22 cellular contexts compared by ENCODE assay signal in the genomic region with DNA sequence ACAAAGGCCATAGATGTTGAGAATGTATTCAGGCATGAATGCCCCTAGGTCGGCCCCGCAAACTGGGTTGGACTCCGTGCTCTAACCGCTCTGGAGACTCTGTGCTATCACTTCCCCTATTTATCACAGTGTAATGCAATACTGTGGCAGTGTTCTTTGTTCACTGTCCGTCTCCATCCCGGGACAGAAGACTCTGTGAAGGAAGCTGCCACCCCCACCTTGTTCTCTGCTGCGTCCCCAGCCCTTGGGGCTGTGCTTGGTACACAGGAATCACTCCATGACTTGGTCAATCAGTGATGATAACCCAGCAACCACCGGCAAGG. TPM values are rescaled to one million over a fixed set of nuclear protein-coding genes. Genes with fewer than 3 reads are reported as not detected.
DNase-seq lines count a peak whose midpoint lies in the region; ATAC-seq, FAIRE-seq and TF ChIP-seq lines count a peak whose summit lies in the region.
"Had no signal": no experiment of that assay in that cellular context is flagged by ENCODE, and none has a peak within 500 bp of the region (broad histone marks: within the 10 kb centered on the region; RNA-seq: fewer than 3 reads in every experiment).

No MANE protein-coding gene starts in this region.

- H4K20me1 ChIP-seq in neural cell (ENCODE audit: insufficient read depth), result no peaks in the 10 kb centered on the region

- H3K27ac ChIP-seq in endodermal cell (ENCODE audit: low read depth, low read length) (peak overlapping the region; percentile 50), neural cell (ENCODE audit: low read length) (peak overlapping the region; percentile 34)
- H3K27ac ChIP-seq: brain microvascular endothelial cell, SJSA1 had no signal

- peaks cover 21% of the 10 kb centered on the region for H3K79me2 ChIP-seq in neural cell (replicated peaks; ENCODE audit: insufficient read depth, low read length)

- 92% methylated on average over 7 to 8 of the region's 8 CpGs for WGBS in endodermal cell (ENCODE audit: insufficient coverage in 1 of 2, insufficient read length in 1 of 2), 2 experiments

- no peak for ATAC-seq in HG03457 (IDR thresholded peaks at IDR 0.05; ENCODE audit: unreplicated experiment)
- ATAC-seq: activated T-helper 17 cell treated with anti-CD3 and anti-CD28 coated beads, Interleukin-2, amount 50 U/mL, for 72 hours; naive thymus-derived CD8-positive, alpha-beta T cell; stimulated activated effector memory CD8-positive, alpha-beta T cell treated with anti-CD3 and anti-CD28 coated beads, Interleukin-12 subunit alpha, Interleukin-12 subunit beta, amount 100 ng/mL, for 72 hours had no signal

- DNase-seq in GM12892 (ENCODE audit: insufficient read length) (no peak), NOMO-1 treated with DMSO at 0.1 percent for 48 hours (lab: John Stamatoyannopoulos, UW; ENCODE audit: unreplicated experiment) (peak; percentile 62), endodermal cell (no peak), iPS-NIHi11 (ENCODE audit: low spot score) (no peak), NCI-H146 (lab: John Stamatoyannopoulos, UW) (no peak)
- DNase-seq in stimulated activated CD4-positive, alpha-beta T cell treated with anti-CD3 and anti-CD28 coated beads, Interleukin-4, amount 100 ng/mL, for 1 hour, result no peak
- DNase-seq: activated CD4-positive, CD25-positive, alpha-beta regulatory T cell treated with anti-CD3 and anti-CD28 coated beads, Interleukin-2, amount 50 U/mL, for 72 hours; activated naive CD8-positive, alpha-beta T cell treated with anti-CD3 and anti-CD28 coated beads, Interleukin-2, amount 10 ng/mL, durations not matched to agents 7 days and 5 days; brain microvascular endothelial cell; CD4-positive, alpha-beta T cell; dermis blood vessel endothelial cell; erythroblast; immature natural killer cell; MG63; NCI-H1930 had no signal

- H3F3A ChIP-seq in neural cell (ENCODE audit: insufficient read depth, low read length, poor library complexity, severe bottlenecking), result no peaks in the 10 kb centered on the region

- no peak overlapping the region for H3K9ac ChIP-seq in endodermal cell (ENCODE audit: extremely low read depth, low read length, poor library complexity, severe bottlenecking)
- peak overlapping the region; percentile 29 for H3K9ac ChIP-seq in neural cell (ENCODE audit: low read length)

- H3K4me1 ChIP-seq in endodermal cell (ENCODE audit: control insufficient read depth, insufficient read depth, low read length), result peaks cover 13% of the 10 kb centered on the region
- H3K4me1 ChIP-seq: SJSA1 had no signal

- TF ChIP-seq CTCF in endodermal cell (conservative IDR thresholded peaks at IDR 0.05), result no peak
- no peak for TF ChIP-seq CTCF in neural cell (IDR thresholded peaks at IDR 0.05; ENCODE audit: poor library complexity, severe bottlenecking)

- TF ChIP-seq POLR2A in GM12892 (IDR thresholded peaks at IDR 0.05; ENCODE audit: low read depth, low read length), result no peak

- peaks cover 45% of the 10 kb centered on the region for H3K4me1 Mint-ChIP-seq in endodermal cell
- H3K4me1 Mint-ChIP-seq: activated naive CD8-positive, alpha-beta T cell treated with anti-CD3 and anti-CD28 coated beads, Interleukin-2, amount 10 ng/mL, durations not matched to agents 7 days and 5 days; immature natural killer cell had no signal

- TF ChIP-seq RAD21 in neural cell (conservative IDR thresholded peaks at IDR 0.05), result no peak

- FAIRE-seq in GM12892 (lab: Jason Lieb, UNC), result peak; percentile 66

- TF ChIP-seq EP300 in neural cell (conservative IDR thresholded peaks at IDR 0.05; ENCODE audit: poor library complexity, severe bottlenecking), result no peak

- no peaks in the 10 kb centered on the region for H3K9me3 Mint-ChIP-seq in endodermal cell
- H3K9me3 Mint-ChIP-seq: activated naive CD8-positive, alpha-beta T cell treated with anti-CD3 and anti-CD28 coated beads, Interleukin-2, amount 10 ng/mL, durations not matched to agents 7 days and 5 days; activated T-helper 17 cell treated with anti-CD3 and anti-CD28 coated beads, Interleukin-2, amount 50 U/mL, for 72 hours; CD4-positive, alpha-beta T cell; immature natural killer cell; naive thymus-derived CD8-positive, alpha-beta T cell; stimulated activated effector memory CD8-positive, alpha-beta T cell treated with anti-CD3 and anti-CD28 coated beads, Interleukin-12 subunit alpha, Interleukin-12 subunit beta, amount 100 ng/mL, for 72 hours had no signal

- H3K9me3 ChIP-seq in endodermal cell (ENCODE audit: control insufficient read depth, low read length), result no peaks in the 10 kb centered on the region
- H3K9me3 ChIP-seq in neural cell (ENCODE audit: low read length), result no peaks in the 10 kb centered on the region
- H3K9me3 ChIP-seq: MG63, SJSA1 had no signal

- H3K27ac Mint-ChIP-seq in endodermal cell, result no peak overlapping the region
- H3K27ac Mint-ChIP-seq: activated naive CD8-positive, alpha-beta T cell treated with anti-CD3 and anti-CD28 coated beads, Interleukin-2, amount 10 ng/mL, durations not matched to agents 7 days and 5 days; activated T-helper 17 cell treated with anti-CD3 and anti-CD28 coated beads, Interleukin-2, amount 50 U/mL, for 72 hours; CD4-positive, alpha-beta T cell; immature natural killer cell; naive thymus-derived CD8-positive, alpha-beta T cell; stimulated activated effector memory CD8-positive, alpha-beta T cell treated with anti-CD3 and anti-CD28 coated beads, Interleukin-12 subunit alpha, Interleukin-12 subunit beta, amount 100 ng/mL, for 72 hours had no signal

- no peak overlapping the region for H3K4me3 ChIP-seq in endodermal cell (ENCODE audit: low read length)
- no peak overlapping the region for H3K4me3 ChIP-seq in neural cell (ENCODE audit: low read length)
- H3K4me3 ChIP-seq: MG63, SJSA1 had no signal

- no peaks in the 10 kb centered on the region for H3K36me3 Mint-ChIP-seq in endodermal cell (ENCODE audit: low read depth)
- H3K36me3 Mint-ChIP-seq: activated naive CD8-positive, alpha-beta T cell treated with anti-CD3 and anti-CD28 coated beads, Interleukin-2, amount 10 ng/mL, durations not matched to agents 7 days and 5 days; immature natural killer cell; stimulated activated effector memory CD8-positive, alpha-beta T cell treated with anti-CD3 and anti-CD28 coated beads, Interleukin-12 subunit alpha, Interleukin-12 subunit beta, amount 100 ng/mL, for 72 hours had no signal

- H3K27me3 ChIP-seq in endodermal cell (ENCODE audit: control insufficient read depth, insufficient read depth, low read length, poor library complexity, severe bottlenecking) (no peaks in the 10 kb centered on the region), neural cell (ENCODE audit: insufficient read depth, low read depth, low read length) (no peaks in the 10 kb centered on the region)
- H3K27me3 ChIP-seq: MG63 had no signal

- no peak overlapping the region for H2AFZ ChIP-seq in neural cell (ENCODE audit: low read depth, low read length)

- no peaks in the 10 kb centered on the region for H3K27me3 Mint-ChIP-seq in endodermal cell (ENCODE audit: insufficient read depth)
- H3K27me3 Mint-ChIP-seq: activated naive CD8-positive, alpha-beta T cell treated with anti-CD3 and anti-CD28 coated beads, Interleukin-2, amount 10 ng/mL, durations not matched to agents 7 days and 5 days; activated T-helper 17 cell treated with anti-CD3 and anti-CD28 coated beads, Interleukin-2, amount 50 U/mL, for 72 hours; CD4-positive, alpha-beta T cell; naive thymus-derived CD8-positive, alpha-beta T cell had no signal

- no peaks in the 10 kb centered on the region for H3K36me3 ChIP-seq in endodermal cell (ENCODE audit: control insufficient read depth, insufficient read depth, low read length)
- H3K36me3 ChIP-seq in neural cell (ENCODE audit: insufficient read depth, low read length), result no peaks in the 10 kb centered on the region
- H3K36me3 ChIP-seq: brain microvascular endothelial cell, MG63, SJSA1 had no signal

- no peak overlapping the region for H3K4me2 ChIP-seq in neural cell (ENCODE audit: low read length)

- no peak overlapping the region for H3K4me3 Mint-ChIP-seq in endodermal cell
- H3K4me3 Mint-ChIP-seq: activated naive CD8-positive, alpha-beta T cell treated with anti-CD3 and anti-CD28 coated beads, Interleukin-2, amount 10 ng/mL, durations not matched to agents 7 days and 5 days; activated T-helper 17 cell treated with anti-CD3 and anti-CD28 coated beads, Interleukin-2, amount 50 U/mL, for 72 hours; CD4-positive, alpha-beta T cell; immature natural killer cell; naive thymus-derived CD8-positive, alpha-beta T cell; stimulated activated effector memory CD8-positive, alpha-beta T cell treated with anti-CD3 and anti-CD28 coated beads, Interleukin-12 subunit alpha, Interleukin-12 subunit beta, amount 100 ng/mL, for 72 hours had no signal

- no peaks in the 10 kb centered on the region for H3K9me2 ChIP-seq in neural cell (ENCODE audit: insufficient read depth, low read length)

TF ChIP-seq in neural cell, 6 proteins besides CTCF, POLR2A, EP300 and RAD21 (continues in another document):
- no peak for TF ChIP-seq MXI1 (conservative IDR thresholded peaks at IDR 0.05; ENCODE audit: poor library complexity, severe bottlenecking)
- TF ChIP-seq SMC3 (conservative IDR thresholded peaks at IDR 0.05; ENCODE audit: poor library complexity), result no peak
- TF ChIP-seq TAF1 (IDR thresholded peaks at IDR 0.05; ENCODE audit: low read depth), result no peak
- TF ChIP-seq POLR2AphosphoS5 (IDR thresholded peaks at IDR 0.05), result no peak
- no peak for TF ChIP-seq EZH2 (IDR thresholded peaks at IDR 0.05; ENCODE audit: borderline replicate concordance, insufficient read depth, low read length, poor library complexity, severe bottlenecking)

RNA-seq across cellular contexts. Expression of a gene that starts 57.6 kb away (rescaled TPM):
- polyA plus RNA-seq in GM12892 (2012; ENCODE audit: missing spikeins), result 1.5 TPM
- total RNA-seq in endodermal cell, result 10 to 100 TPM; 28.0 to 28.7 TPM
- 96.1 TPM for polyA plus RNA-seq in endodermal cell (2013, experiment 1 of 2)
- 74.6 TPM for polyA plus RNA-seq in endodermal cell (2013, experiment 2 of 2)
- 8.4 and 9.4 TPM in 2 replicates for polyA plus RNA-seq in neural cell
- polyA minus RNA-seq in neural cell, result 23.4 and 26.5 TPM in 2 replicates
- total RNA-seq: OCI-LY7 had no signal
